Comparison of ENCODE assay signal across 16 cellular contexts in the genomic region with DNA sequence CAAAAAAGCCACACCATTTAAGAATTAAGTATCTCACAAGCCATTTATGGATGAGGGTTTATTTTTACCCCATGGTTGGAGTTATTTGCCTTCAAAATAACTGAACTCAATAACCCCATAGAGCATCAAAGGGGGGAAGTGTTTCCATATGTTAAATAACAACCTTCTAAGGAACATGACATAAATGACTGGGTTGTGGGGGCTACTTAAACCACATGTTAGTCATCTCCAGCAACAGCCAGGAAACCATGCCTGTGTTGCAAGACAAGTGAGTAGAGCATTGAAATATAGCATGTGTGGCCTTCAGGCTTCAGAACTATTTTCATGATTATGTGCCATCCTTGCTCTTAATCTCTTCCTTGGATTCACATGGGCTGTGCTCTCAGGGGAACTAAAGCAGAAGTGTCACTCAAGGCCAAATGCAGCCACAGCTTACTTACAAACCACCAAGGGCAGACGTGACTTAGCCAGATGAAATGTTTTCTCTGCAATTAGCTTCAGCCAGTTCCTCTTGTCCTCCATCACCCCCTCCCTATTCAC.
DNase-seq lines count a peak whose midpoint lies in the region; TF ChIP-seq lines count a peak whose summit lies in the region.
"Had no signal": no experiment of that assay in that cellular context is flagged by ENCODE, and none has a peak within 500 bp of the region (broad histone marks: within the 10 kb centered on the region; RNA-seq: fewer than 3 reads in every experiment).

No MANE protein-coding gene starts in this region.

- CTCF ChIA-PET in HEK293 (lab: Yijun Ruan, JAX): no interaction called here

- H3K9me3 ChIP-seq in HEK293 (ENCODE audit: control insufficient read depth, insufficient read depth, low read depth, low read length): no peaks in the 10 kb centered on the region

- POLR2A ChIA-PET in HEK293 (lab: Yijun Ruan, JAX): no interaction called here

- H3K4me1 ChIP-seq in HEK293 (ENCODE audit: control insufficient read depth, insufficient read depth, low read length): no peaks in the 10 kb centered on the region

- no peak overlapping the region for H3K27ac ChIP-seq in HEK293 (ENCODE audit: extremely low read depth, low read depth, low read length)
- H3K27ac ChIP-seq: PC-9 had no signal

- TF ChIP-seq CTCF in HEK293 (tag by site-specific recombination; IDR thresholded peaks at IDR 0.05): no peak
- no peak for TF ChIP-seq CTCF in fibroblast of mammary gland (conservative IDR thresholded peaks at IDR 0.05; ENCODE audit: control insufficient read depth, insufficient read depth, low read depth, low read length)

- peak; percentile 54 for DNase-seq in KG1 (lab: John Stamatoyannopoulos, UW)
- DNase-seq in NCI-H748 treated with DMSO at 0.1 percent for 48 hours (lab: John Stamatoyannopoulos, UW): peak; percentile 21
- DNase-seq in fibroblast of mammary gland (ENCODE audit: low read depth): peak; percentile 70
- DNase-seq in NCI-H2081 (lab: John Stamatoyannopoulos, UW): no peak
- no peak for DNase-seq in stimulated activated CD8-positive, alpha-beta memory T cell treated with anti-CD3 and anti-CD28 coated beads, Interleukin-4, amount 100 ng/mL, for 48 hours
- no peak for DNase-seq in AG20443 (ENCODE audit: low spot score)
- DNase-seq: ACHN, COR-L47, NCI-H1092 treated with DMSO at 0.1 percent for 48 hours, NCI-H146, NCI-H2081 treated with DMSO at 0.1 percent for 48 hours, NCI-H446 treated with DMSO at 0.1 percent for 48 hours, NCI-H69, PC-9 had no signal

- no peak overlapping the region for H3K4me3 ChIP-seq in HEK293 (ENCODE audit: low read depth, low read length)
- H3K4me3 ChIP-seq in fibroblast of mammary gland (ENCODE audit: control insufficient read depth, low read depth, low read length): no peak overlapping the region
- H3K4me3 ChIP-seq: K562, PC-9 had no signal

- no peaks in the 10 kb centered on the region for H3K36me3 ChIP-seq in HEK293 (ENCODE audit: control insufficient read depth in 2 of 2, insufficient read depth in 1 of 2, low read length in 2 of 2)

TF ChIP-seq in HEK293, 187 proteins besides CTCF, POLR2A, EP300 and RAD21:
- TF ChIP-seq ZNF701 (tag by site-specific recombination; IDR thresholded peaks at IDR 0.05): peak; percentile 96; the same call in 1 of the 2 replicates
- no peak for TF ChIP-seq KLF10 (tag by site-specific recombination; IDR thresholded peaks at IDR 0.05)
- TF ChIP-seq ZNF600 (tag by site-specific recombination; IDR thresholded peaks at IDR 0.05): no peak
TF ChIP-seq in HEK293: peak in this region for 1.

Comparison
In these comparisons a context has a peak if more than half of its experiments do, and no peak if none do; other contexts are left out.
1. DNase-seq: peak in KG1 (single experiment), NCI-H748 treated with DMSO at 0.1 percent for 48 hours (single experiment) and fibroblast of mammary gland (single experiment); none in NCI-H2081 (0 of 2), stimulated activated CD8-positive, alpha-beta memory T cell treated with anti-CD3 and anti-CD28 coated beads, Interleukin-4, amount 100 ng/mL, for 48 hours (single experiment) and AG20443 (single experiment).